Comparison of ENCODE assay signal across 8 cellular contexts in the genomic region with DNA sequence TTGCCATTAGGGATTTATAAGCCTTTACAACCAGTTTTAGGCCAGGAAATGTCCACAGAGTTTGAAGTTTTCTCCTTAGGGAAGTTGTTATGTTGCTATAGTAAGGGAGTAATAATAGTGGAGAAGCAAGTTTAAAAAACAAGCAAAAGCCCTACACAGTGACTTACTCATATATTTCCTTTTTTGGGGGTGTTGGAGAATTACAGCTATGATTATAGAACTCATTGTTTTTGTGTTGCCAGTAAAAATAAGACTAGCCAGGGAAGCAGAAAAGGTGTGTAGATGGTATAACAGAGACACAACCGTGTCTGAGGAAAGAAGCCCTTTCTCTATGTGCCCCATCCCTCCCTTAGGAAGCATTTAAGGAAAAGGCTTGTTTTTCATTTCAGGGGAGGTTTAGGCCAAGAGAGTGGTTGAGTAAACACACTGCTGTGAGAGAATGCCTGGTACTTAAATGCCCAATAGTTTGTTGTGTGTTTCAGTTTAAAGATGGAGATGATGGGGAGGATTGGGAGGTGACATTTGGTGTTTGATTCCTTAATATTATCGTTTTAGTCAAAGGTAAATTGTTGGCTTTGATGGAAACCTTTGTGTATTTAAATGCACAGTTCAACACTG. TPM values are rescaled to one million over a fixed set of nuclear protein-coding genes. Genes with fewer than 3 reads are reported as not detected.
DNase-seq lines count a peak whose midpoint lies in the region; ATAC-seq and TF ChIP-seq lines count a peak whose summit lies in the region.

No MANE protein-coding gene starts in this region.

- H3K4me3 Mint-ChIP-seq in activated CD4-positive, alpha-beta T cell treated with anti-CD3 and anti-CD28 coated beads for 36 hours: peak overlapping the region; percentile 89
- H3K4me3 Mint-ChIP-seq in activated T-helper 1 cell treated with anti-CD3 and anti-CD28 coated beads, Interleukin-12 subunit alpha, Interleukin-12 subunit beta, Interleukin-2, Interleukin-4 antibody, amounts not matched to agents 30 ng/mL and 10 ng/mL and 1 ng/mL, durations not matched to agents 14 hours and 24 hours and 36 hours: peak overlapping the region; percentile 91

- H3K27ac ChIP-seq in iPS-20b (ENCODE audit: low read length) (no peak overlapping the region), testis (peak overlapping the region; percentile 20 to 100)

- POLR2A ChIA-PET in activated CD4-positive, alpha-beta T cell treated with anti-CD3 and anti-CD28 coated beads for 36 hours (lab: Charles Lee): no interaction called here

- CTCF ChIA-PET in activated CD4-positive, alpha-beta T cell treated with anti-CD3 and anti-CD28 coated beads for 36 hours (lab: Charles Lee): interaction anchor here (1.5 kb wide), 2 partner anchors 34 to 42 kb away, joined by 3 to 4 read pairs; no protein-coding TSS in a partner anchor

- H3K27ac Mint-ChIP-seq in activated CD4-positive, alpha-beta T cell treated with anti-CD3 and anti-CD28 coated beads for 36 hours: peak overlapping the region; percentile 93
- peak overlapping the region; percentile 79 for H3K27ac Mint-ChIP-seq in activated T-helper 1 cell treated with anti-CD3 and anti-CD28 coated beads, Interleukin-12 subunit alpha, Interleukin-12 subunit beta, Interleukin-2, Interleukin-4 antibody, amounts not matched to agents 30 ng/mL and 10 ng/mL and 1 ng/mL, durations not matched to agents 14 hours and 24 hours and 36 hours

- H3K4me1 ChIP-seq in iPS-20b (ENCODE audit: insufficient read depth, low read length): peaks cover 27% of the 10 kb centered on the region
- H3K4me1 ChIP-seq in testis: peaks cover 38% of the 10 kb centered on the region

- peaks cover 3% of the 10 kb centered on the region for H3K36me3 Mint-ChIP-seq in activated CD4-positive, alpha-beta T cell treated with anti-CD3 and anti-CD28 coated beads for 36 hours (ENCODE audit: low read depth)
- H3K36me3 Mint-ChIP-seq in activated T-helper 1 cell treated with anti-CD3 and anti-CD28 coated beads, Interleukin-12 subunit alpha, Interleukin-12 subunit beta, Interleukin-2, Interleukin-4 antibody, amounts not matched to agents 30 ng/mL and 10 ng/mL and 1 ng/mL, durations not matched to agents 14 hours and 24 hours and 36 hours (ENCODE audit: low read depth): peaks cover 6% of the 10 kb centered on the region

- DNase-seq in activated CD4-positive, alpha-beta T cell treated with anti-CD3 and anti-CD28 coated beads for 36 hours: no peak
- no peak for DNase-seq in activated CD4-positive, alpha-beta T cell treated with anti-CD3 and anti-CD28 coated beads for 1 hour
- DNase-seq in activated T-helper 1 cell treated with anti-CD3 and anti-CD28 coated beads, Interleukin-12 subunit alpha, Interleukin-12 subunit beta, Interleukin-2, Interleukin-4 antibody, amounts not matched to agents 30 ng/mL and 10 ng/mL and 1 ng/mL, durations not matched to agents 14 hours and 24 hours and 36 hours (ENCODE audit: low spot score): no peak
- no peak for DNase-seq in testis
- DNase-seq in GDM1 (lab: John Stamatoyannopoulos, UW): no peak

- no peaks in the 10 kb centered on the region for H3K9me3 Mint-ChIP-seq in activated CD4-positive, alpha-beta T cell treated with anti-CD3 and anti-CD28 coated beads for 36 hours (ENCODE audit: low read depth)
- H3K9me3 Mint-ChIP-seq in activated T-helper 1 cell treated with anti-CD3 and anti-CD28 coated beads, Interleukin-12 subunit alpha, Interleukin-12 subunit beta, Interleukin-2, Interleukin-4 antibody, amounts not matched to agents 30 ng/mL and 10 ng/mL and 1 ng/mL, durations not matched to agents 14 hours and 24 hours and 36 hours: no peaks in the 10 kb centered on the region

- TF ChIP-seq CTCF in testis (IDR thresholded peaks at IDR 0.05): no peak

- H3K27me3 ChIP-seq in iPS-20b (ENCODE audit: insufficient read depth, low read length): no peaks in the 10 kb centered on the region
- H3K27me3 ChIP-seq in testis: no peaks in the 10 kb centered on the region

- no peaks in the 10 kb centered on the region for H3K9me3 ChIP-seq in iPS-20b (ENCODE audit: insufficient read depth, low read depth, low read length)
- no peaks in the 10 kb centered on the region for H3K9me3 ChIP-seq in testis

- WGBS in testis, 2 donors: 5 to 14% methylated on average over 2 of the region's 2 CpGs

- H3K9ac ChIP-seq in iPS-20b (ENCODE audit: low read depth, low read length): peak overlapping the region; percentile 74

- H3K4me1 Mint-ChIP-seq in activated CD4-positive, alpha-beta T cell treated with anti-CD3 and anti-CD28 coated beads for 36 hours: peaks cover 20% of the 10 kb centered on the region
- H3K4me1 Mint-ChIP-seq in activated T-helper 1 cell treated with anti-CD3 and anti-CD28 coated beads, Interleukin-12 subunit alpha, Interleukin-12 subunit beta, Interleukin-2, Interleukin-4 antibody, amounts not matched to agents 30 ng/mL and 10 ng/mL and 1 ng/mL, durations not matched to agents 14 hours and 24 hours and 36 hours (ENCODE audit: low read depth): peaks cover 27% of the 10 kb centered on the region

- H3K4me3 ChIP-seq in iPS-20b (ENCODE audit: low read length): peak overlapping the region; percentile 90
- peak overlapping the region; percentile 96 for H3K4me3 ChIP-seq in testis

- no peak for TF ChIP-seq POLR2A in testis (IDR thresholded peaks at IDR 0.05)

- intact Hi-C loops in activated CD4-positive, alpha-beta T cell treated with anti-CD3 and anti-CD28 coated beads for 36 hours (cut with DNase I, micrococcal nuclease): loop anchor here (1.0 to 10.0 kb wide), 4 partner anchors 11 to 811 kb away; a partner anchor contains a TSS
- intact Hi-C loops in activated T-helper 1 cell treated with anti-CD3 and anti-CD28 coated beads, Interleukin-12 subunit alpha, Interleukin-12 subunit beta, Interleukin-2, Interleukin-4 antibody, amounts not matched to agents 30 ng/mL and 10 ng/mL and 1 ng/mL, durations not matched to agents 14 hours and 24 hours and 36 hours (cut with micrococcal nuclease): loop anchor here (5.0 to 10.0 kb wide), 5 partner anchors 36 to 1931 kb away; a partner anchor contains a TSS
- intact Hi-C loops in testis (cut with DNase I; ENCODE audit: low total_unique reads): no loop called here

- H3K27me3 Mint-ChIP-seq in activated CD4-positive, alpha-beta T cell treated with anti-CD3 and anti-CD28 coated beads for 36 hours: no peaks in the 10 kb centered on the region
- no peaks in the 10 kb centered on the region for H3K27me3 Mint-ChIP-seq in activated T-helper 1 cell treated with anti-CD3 and anti-CD28 coated beads, Interleukin-12 subunit alpha, Interleukin-12 subunit beta, Interleukin-2, Interleukin-4 antibody, amounts not matched to agents 30 ng/mL and 10 ng/mL and 1 ng/mL, durations not matched to agents 14 hours and 24 hours and 36 hours (ENCODE audit: insufficient read depth)

- ATAC-seq in activated CD4-positive, alpha-beta T cell treated with anti-CD3 and anti-CD28 coated beads for 36 hours: no peak
- no peak for ATAC-seq in HG03521 (IDR thresholded peaks at IDR 0.05; ENCODE audit: unreplicated experiment)
- no peak for ATAC-seq in GM18861 (IDR thresholded peaks at IDR 0.05; ENCODE audit: unreplicated experiment)

- H3K36me3 ChIP-seq in iPS-20b (ENCODE audit: insufficient read depth, low read depth, low read length) (no peaks in the 10 kb centered on the region), testis (ENCODE audit: low read depth, missing control alignments) (no peaks in the 10 kb centered on the region)

RNA-seq across cellular contexts. Expression of a gene that starts 2.4 kb away (rescaled TPM):
- total RNA-seq in activated CD4-positive, alpha-beta T cell treated with anti-CD3 and anti-CD28 coated beads for 36 hours: 100 to 1,000 TPM; 156 to 220 TPM
- total RNA-seq in activated T-helper 1 cell treated with anti-CD3 and anti-CD28 coated beads, Interleukin-12 subunit alpha, Interleukin-12 subunit beta, Interleukin-2, Interleukin-4 antibody, amounts not matched to agents 30 ng/mL and 10 ng/mL and 1 ng/mL, durations not matched to agents 14 hours and 24 hours and 36 hours: 187 and 201 TPM in 2 replicates
- 100 to 1,000 TPM; 177 to 224 TPM for total RNA-seq in testis
- polyA plus RNA-seq in testis (ENCODE audit: insufficient read depth, low read depth, low replicate concordance): 180 TPM

RNA-seq across cellular contexts. Expression of a gene that starts 30.4 kb away (rescaled TPM):
- not detected for total RNA-seq in activated CD4-positive, alpha-beta T cell treated with anti-CD3 and anti-CD28 coated beads for 36 hours
- 0.26 TPM in 1 of 2 replicates, not detected in the other for total RNA-seq in activated T-helper 1 cell treated with anti-CD3 and anti-CD28 coated beads, Interleukin-12 subunit alpha, Interleukin-12 subunit beta, Interleukin-2, Interleukin-4 antibody, amounts not matched to agents 30 ng/mL and 10 ng/mL and 1 ng/mL, durations not matched to agents 14 hours and 24 hours and 36 hours
- 10 to 100 TPM; 15.3 to 30.5 TPM for total RNA-seq in testis
- polyA plus RNA-seq in testis (ENCODE audit: insufficient read depth, low read depth, low replicate concordance): 212 TPM

Comparison
In these comparisons a context has a peak if more than half of its experiments do, and no peak if none do; other contexts are left out.
1. RNA of a gene that starts 30.4 kb away (total RNA-seq): 15.3 to 30.5 TPM in testis; 0.26 TPM in activated T-helper 1 cell treated with anti-CD3 and anti-CD28 coated beads, Interleukin-12 subunit alpha, Interleukin-12 subunit beta, Interleukin-2, Interleukin-4 antibody, amounts not matched to agents 30 ng/mL and 10 ng/mL and 1 ng/mL, durations not matched to agents 14 hours and 24 hours and 36 hours and not detected in activated CD4-positive, alpha-beta T cell treated with anti-CD3 and anti-CD28 coated beads for 36 hours; every median in the first group is over 10 times any median in the second.